Comparison of ENCODE assay signal across 9 cellular contexts in genomic region chr12:53508534-53509199, GRCh38. TPM values are rescaled to one million over a fixed set of nuclear protein-coding genes. Genes with fewer than 3 reads are reported as not detected.
DNase-seq lines count a peak whose midpoint lies in the region; ATAC-seq and TF ChIP-seq lines count a peak whose summit lies in the region.
"Had no signal": no experiment of that assay in that cellular context is flagged by ENCODE, and none has a peak within 500 bp of the region (broad histone marks: within the 10 kb centered on the region; RNA-seq: fewer than 3 reads in every experiment).

No MANE protein-coding gene starts in this region.

- H3K36me3 Mint-ChIP-seq in H9 (ENCODE audit: insufficient read depth in 1 of 3, low read depth in 3 of 3): peaks cover 19 to 30% (median 29%) of the 10 kb centered on the region in 3 experiments
- H3K36me3 Mint-ChIP-seq in activated T-helper 2 cell treated with anti-CD3 and anti-CD28 coated beads, Interferon-gamma antibody, Interleukin-2, Interleukin-4, amounts not matched to agents 10 μg/mL and 5 μg/mL and 100 μg/mL, durations not matched to agents 14 hours and 24 hours and 36 hours (ENCODE audit: low read depth): peaks cover 28% of the 10 kb centered on the region

- H3K79me2 ChIP-seq in H9 (ENCODE audit: insufficient read depth, low read length): no peaks in the 10 kb centered on the region

- H3K36me3 ChIP-seq in MG63 (peaks cover 57% of the 10 kb centered on the region), tibial artery (peaks cover 17 to 76% (median 44%) of the 10 kb centered on the region in 3 donors)

- no peak overlapping the region for H3K18ac ChIP-seq in H9 (ENCODE audit: insufficient read length, low read depth, low read length)

- no peak overlapping the region for H3K4me2 ChIP-seq in H9 (ENCODE audit: insufficient read depth, insufficient read length, low read length)

- no peaks in the 10 kb centered on the region for H3K27me3 Mint-ChIP-seq in H9 (ENCODE audit: low read depth)
- no peaks in the 10 kb centered on the region for H3K27me3 Mint-ChIP-seq in activated T-helper 2 cell treated with anti-CD3 and anti-CD28 coated beads, Interferon-gamma antibody, Interleukin-2, Interleukin-4, amounts not matched to agents 10 μg/mL and 5 μg/mL and 100 μg/mL, durations not matched to agents 14 hours and 24 hours and 36 hours (ENCODE audit: low read depth)

- H3K9me3 Mint-ChIP-seq in H9: no peaks in the 10 kb centered on the region
- H3K9me3 Mint-ChIP-seq in activated T-helper 2 cell treated with anti-CD3 and anti-CD28 coated beads, Interferon-gamma antibody, Interleukin-2, Interleukin-4, amounts not matched to agents 10 μg/mL and 5 μg/mL and 100 μg/mL, durations not matched to agents 14 hours and 24 hours and 36 hours: no peaks in the 10 kb centered on the region

- peak; percentile 86 for ATAC-seq in omental fat pad (ENCODE audit: low FRiP score)

- H3K4me3 ChIP-seq in MG63 (no peak overlapping the region), tibial artery (no peak overlapping the region)

- H3K27me3 ChIP-seq in H9 (ENCODE audit: insufficient read depth, low read length) (no peaks in the 10 kb centered on the region), MG63 (no peaks in the 10 kb centered on the region), tibial artery (no peaks in the 10 kb centered on the region)

- H2BK15ac ChIP-seq in H9 (ENCODE audit: low read depth, low read length): no peak overlapping the region

- no peak overlapping the region for H2BK20ac ChIP-seq in H9 (ENCODE audit: low read depth, low read length, poor library complexity, severe bottlenecking)

- H2AFZ ChIP-seq in H9 (ENCODE audit: low read length): no peak overlapping the region

- no peak overlapping the region for H2BK12ac ChIP-seq in H9 (ENCODE audit: insufficient read length, low read depth, low read length)

- no peak overlapping the region for H3K4ac ChIP-seq in H9 (ENCODE audit: low read depth, low read length)

- H3K4me1 Mint-ChIP-seq in H9: peaks cover 5 to 11% of the 10 kb centered on the region in 2 experiments; a peak in 3 of 4 replicates
- H3K4me1 Mint-ChIP-seq in activated T-helper 2 cell treated with anti-CD3 and anti-CD28 coated beads, Interferon-gamma antibody, Interleukin-2, Interleukin-4, amounts not matched to agents 10 μg/mL and 5 μg/mL and 100 μg/mL, durations not matched to agents 14 hours and 24 hours and 36 hours (ENCODE audit: low read depth): peaks cover 6% of the 10 kb centered on the region

- no peak overlapping the region; a peak in 1 of 7 replicates for H3K27ac Mint-ChIP-seq in H9
- H3K27ac Mint-ChIP-seq in activated T-helper 2 cell treated with anti-CD3 and anti-CD28 coated beads, Interferon-gamma antibody, Interleukin-2, Interleukin-4, amounts not matched to agents 10 μg/mL and 5 μg/mL and 100 μg/mL, durations not matched to agents 14 hours and 24 hours and 36 hours: peak overlapping the region; percentile 58

- H3K23ac ChIP-seq in H9 (ENCODE audit: insufficient read length, low read depth, low read length): no peak overlapping the region

- H4K8ac ChIP-seq in H9 (replicated peaks; ENCODE audit: insufficient read length, low read depth, low read length): no peak overlapping the region

- H3K27ac ChIP-seq in H9 (ENCODE audit: insufficient read length, low read depth, low read length) (no peak overlapping the region), tibial artery (peak overlapping the region; percentile 35 to 96)

- no peak overlapping the region for H2BK5ac ChIP-seq in H9 (ENCODE audit: insufficient read length, low read length)

- intact Hi-C loops in activated T-helper 2 cell treated with anti-CD3 and anti-CD28 coated beads, Interferon-gamma antibody, Interleukin-2, Interleukin-4, amounts not matched to agents 10 μg/mL and 5 μg/mL and 100 μg/mL, durations not matched to agents 14 hours and 24 hours and 36 hours (cut with micrococcal nuclease): loop anchor here (1.0 to 10.0 kb wide), 3 partner anchors 156 to 304 kb away; partner anchors contain the start of gene ITGB7
- intact Hi-C loops in tibial artery (cut with DNase I; ENCODE audit: low total_unique reads): no loop called here

- no peak overlapping the region for H3K56ac ChIP-seq in H9 (ENCODE audit: insufficient read length, low read depth, low read length)

- no peaks in the 10 kb centered on the region for H4K20me1 ChIP-seq in H9 (ENCODE audit: control insufficient read depth, insufficient read depth, insufficient read length)

- H3K14ac ChIP-seq in H9 (ENCODE audit: insufficient read depth, low read length): no peak overlapping the region

- no peak overlapping the region for H4K91ac ChIP-seq in H9 (ENCODE audit: insufficient read length, low read depth, low read length)

- WGBS in H9 (ENCODE audit: extremely low coverage, insufficient read length, low lambda C conversion rate): no CpG with 5 or more reads among the region's 7 CpGs

- H3K79me1 ChIP-seq in H9 (ENCODE audit: insufficient read depth, low read depth, low read length, poor library complexity, severe bottlenecking): no peaks in the 10 kb centered on the region

- DNase-seq in GDM1 (lab: John Stamatoyannopoulos, UW): peak; percentile 64
- DNase-seq in H9: peak; percentile 94
- peak; percentile 71 for DNase-seq in MG63
- DNase-seq in SHP77 (lab: John Stamatoyannopoulos, UW): peak; percentile 66 to 73
- DNase-seq in activated T-helper 2 cell treated with anti-CD3 and anti-CD28 coated beads, Interferon-gamma antibody, Interleukin-2, Interleukin-4, amounts not matched to agents 10 μg/mL and 5 μg/mL and 100 μg/mL, durations not matched to agents 14 hours and 24 hours and 36 hours (ENCODE audit: low spot score): peak; percentile 77
- peak; percentile 55 for DNase-seq in fibroblast of the conjunctiva (ENCODE audit: low read depth)
- peak; percentile 83 for DNase-seq in omental fat pad (ENCODE audit: low spot score)
- peak; percentile 89 to 90 for DNase-seq in tibial artery

- TF ChIP-seq CTCF in H9 (conservative IDR thresholded peaks at IDR 0.05) (peak; percentile 96), omental fat pad (IDR thresholded peaks at IDR 0.05) (peak in 2 of 3 donors; percentile 55 to 78), tibial artery (IDR thresholded peaks at IDR 0.05) (peak; percentile 87 to 94)

- no peak overlapping the region for H2AK5ac ChIP-seq in H9 (ENCODE audit: insufficient read length, low read length)

- no peak overlapping the region for H2BK120ac ChIP-seq in H9 (ENCODE audit: low read depth, low read length, poor library complexity, severe bottlenecking)

- H3T11ph ChIP-seq in H9 (ENCODE audit: low read length): no peak overlapping the region

- no peaks in the 10 kb centered on the region for H3K23me2 ChIP-seq in H9 (ENCODE audit: insufficient read length, low read depth, low read length, poor library complexity, severe bottlenecking)

- H3K9ac ChIP-seq in H9 (ENCODE audit: extremely low read depth, insufficient read length, low read length): no peak overlapping the region

- H3K9me3 ChIP-seq in H9 (ENCODE audit: control insufficient read depth, low read depth, low read length) (no peaks in the 10 kb centered on the region), MG63 (no peaks in the 10 kb centered on the region), tibial artery (no peaks in the 10 kb centered on the region)

- no peak overlapping the region for H4K5ac ChIP-seq in H9 (ENCODE audit: insufficient read length, low read depth, low read length)

- H3K4me3 Mint-ChIP-seq in H9: no peak overlapping the region
- peak overlapping the region; percentile 8 for H3K4me3 Mint-ChIP-seq in activated T-helper 2 cell treated with anti-CD3 and anti-CD28 coated beads, Interferon-gamma antibody, Interleukin-2, Interleukin-4, amounts not matched to agents 10 μg/mL and 5 μg/mL and 100 μg/mL, durations not matched to agents 14 hours and 24 hours and 36 hours (ENCODE audit: low read depth)

- H3K4me1 ChIP-seq in H9 (ENCODE audit: insufficient read depth, low read length): no peaks in the 10 kb centered on the region
- peaks cover 2 to 46% (median 37%) of the 10 kb centered on the region in 4 donors for H3K4me1 ChIP-seq in tibial artery

RNA-seq across cellular contexts. Expression of gene NPFF, which starts 1.4 kb away (rescaled TPM):
- not detected in 2 replicates for total RNA-seq in H9 (2021)
- total RNA-seq in MG63 (2014; rRNA removed; shearing (Covaris generic); ENCODE audit: low replicate concordance): not detected in 2 replicates
- not detected in 2 replicates for total RNA-seq in activated T-helper 2 cell treated with anti-CD3 and anti-CD28 coated beads, Interferon-gamma antibody, Interleukin-2, Interleukin-4, amounts not matched to agents 10 μg/mL and 5 μg/mL and 100 μg/mL, durations not matched to agents 14 hours and 24 hours and 36 hours
- not detected for total RNA-seq in omental fat pad
- total RNA-seq: pulmonary artery endothelial cell had no signal

RNA-seq across cellular contexts. Expression of gene TARBP2, which starts 7.6 kb away (rescaled TPM):
- 79.2 and 80.1 TPM in 2 replicates for total RNA-seq in H9 (2021)
- 51.7 and 66.1 TPM in 2 replicates for total RNA-seq in MG63 (2014; rRNA removed; shearing (Covaris generic); ENCODE audit: low replicate concordance)
- 43.9 and 47.0 TPM in 2 replicates for total RNA-seq in activated T-helper 2 cell treated with anti-CD3 and anti-CD28 coated beads, Interferon-gamma antibody, Interleukin-2, Interleukin-4, amounts not matched to agents 10 μg/mL and 5 μg/mL and 100 μg/mL, durations not matched to agents 14 hours and 24 hours and 36 hours
- total RNA-seq in omental fat pad: 10 to 100 TPM; 19.6 to 26.0 (median 22.3) TPM

RNA-seq across cellular contexts. Expression of gene MAP3K12, which starts 9.4 kb away (rescaled TPM):
- total RNA-seq in H9 (2021): 22.3 and 26.6 TPM in 2 replicates
- 5.7 and 15.0 TPM in 2 replicates for total RNA-seq in MG63 (2014; rRNA removed; shearing (Covaris generic); ENCODE audit: low replicate concordance)
- 14.4 and 14.7 TPM in 2 replicates for total RNA-seq in activated T-helper 2 cell treated with anti-CD3 and anti-CD28 coated beads, Interferon-gamma antibody, Interleukin-2, Interleukin-4, amounts not matched to agents 10 μg/mL and 5 μg/mL and 100 μg/mL, durations not matched to agents 14 hours and 24 hours and 36 hours
- 10 to 100 TPM in 3 of 4 donors, 1 to 10 TPM in 1; 5.5 to 35.9 (median 17.1) TPM for total RNA-seq in omental fat pad

RNA-seq across cellular contexts. Expression of gene PCBP2, which starts 56.8 kb away (rescaled TPM):
- total RNA-seq in H9 (2021) (1,184 and 1,207 TPM in 2 replicates), omental fat pad (100 to 1,000 TPM; 498 to 666 (median 531) TPM)
- total RNA-seq in MG63 (2014; rRNA removed; shearing (Covaris generic); ENCODE audit: low replicate concordance): 217 and 279 TPM in 2 replicates
- total RNA-seq in activated T-helper 2 cell treated with anti-CD3 and anti-CD28 coated beads, Interferon-gamma antibody, Interleukin-2, Interleukin-4, amounts not matched to agents 10 μg/mL and 5 μg/mL and 100 μg/mL, durations not matched to agents 14 hours and 24 hours and 36 hours: 985 and 1,001 TPM in 2 replicates
